In genomic region chr9:33817327-33818166, GRCh38 we compare ENCODE assay signal across 8 cellular contexts. TPM values are rescaled to one million over a fixed set of nuclear protein-coding genes. Genes with fewer than 3 reads are reported as not detected.
DNase-seq lines count a peak whose midpoint lies in the region; ATAC-seq and TF ChIP-seq lines count a peak whose summit lies in the region.

No MANE protein-coding gene starts in this region.

- ATAC-seq in GM19324 (IDR thresholded peaks at IDR 0.05; ENCODE audit: low FRiP score, unreplicated experiment) (peak; percentile 35), HG03571 (IDR thresholded peaks at IDR 0.05; ENCODE audit: unreplicated experiment) (peak; percentile 14), Right ventricle myocardium inferior (peak; percentile 37)

- H3K27ac ChIP-seq in CD8-positive, alpha-beta memory T cell (ENCODE audit: low read depth, low read length), result peak overlapping the region; percentile 63
- H3K27ac ChIP-seq in parathyroid adenoma (peak overlapping the region; percentile 79), urinary bladder (ENCODE audit: low read depth) (peak overlapping the region; percentile 98)

- no peaks in the 10 kb centered on the region for H3K27me3 Mint-ChIP-seq in CD8-positive, alpha-beta memory T cell
- H3K27me3 Mint-ChIP-seq in activated naive CD8-positive, alpha-beta T cell, result no peaks in the 10 kb centered on the region

- under 1% methylated on average over 81 of the region's 81 CpGs for WGBS in urinary bladder

- TF ChIP-seq CTCF in parathyroid adenoma (IDR thresholded peaks at IDR 0.05), result no peak

- intact Hi-C loops in Right ventricle myocardium inferior (cut with DNase I), result loop anchor here (5.0 to 10.0 kb wide), 2 partner anchors 227 to 435 kb away; partner anchors contain the start of gene UBAP2

- peak overlapping the region; percentile 90 for H3K4me2 ChIP-seq in parathyroid adenoma (ENCODE audit: low read length)

- peak overlapping the region; percentile 91 to 100 (median 96) for H3K4me3 Mint-ChIP-seq in CD8-positive, alpha-beta memory T cell
- peak overlapping the region; percentile 97 for H3K4me3 Mint-ChIP-seq in activated naive CD8-positive, alpha-beta T cell

- peak overlapping the region; percentile 71 for H3K4me3 ChIP-seq in CD8-positive, alpha-beta memory T cell (ENCODE audit: low read length)
- H3K4me3 ChIP-seq in parathyroid adenoma (ENCODE audit: low read depth, low read length) (peak overlapping the region; percentile 82), urinary bladder (ENCODE audit: low read depth, low read length) (peak overlapping the region; percentile 88)

- no peaks in the 10 kb centered on the region for H3K9me3 ChIP-seq in CD8-positive, alpha-beta memory T cell (ENCODE audit: low read length)
- H3K9me3 ChIP-seq in parathyroid adenoma (ENCODE audit: control insufficient read depth, low read length), result no peaks in the 10 kb centered on the region

- POLR2A ChIA-PET in CD8-positive, alpha-beta memory T cell (lab: Charles Lee), result no interaction called here

- H3K4me1 ChIP-seq in CD8-positive, alpha-beta memory T cell (ENCODE audit: insufficient read depth, low read length), result peaks cover 33% of the 10 kb centered on the region
- H3K4me1 ChIP-seq in parathyroid adenoma (peaks cover 2% of the 10 kb centered on the region), urinary bladder (ENCODE audit: insufficient read depth) (no peaks in the 10 kb centered on the region)

- no peaks in the 10 kb centered on the region for H3K9me3 Mint-ChIP-seq in CD8-positive, alpha-beta memory T cell
- H3K9me3 Mint-ChIP-seq in activated naive CD8-positive, alpha-beta T cell (ENCODE audit: low read depth), result no peaks in the 10 kb centered on the region

- no peaks in the 10 kb centered on the region for H3K27me3 ChIP-seq in CD8-positive, alpha-beta memory T cell (ENCODE audit: insufficient read depth, low read length, poor library complexity, severe bottlenecking)
- H3K27me3 ChIP-seq in parathyroid adenoma (ENCODE audit: control insufficient read depth, insufficient read depth, low read length), result no peaks in the 10 kb centered on the region

- peak overlapping the region; percentile 89 for H3K9ac ChIP-seq in parathyroid adenoma

- no peaks in the 10 kb centered on the region for H3K36me3 ChIP-seq in CD8-positive, alpha-beta memory T cell (ENCODE audit: insufficient read depth, low read length)
- H3K36me3 ChIP-seq in parathyroid adenoma (ENCODE audit: control insufficient read depth, insufficient read depth, low read length) (no peaks in the 10 kb centered on the region), urinary bladder (ENCODE audit: insufficient read depth) (no peaks in the 10 kb centered on the region)

- H3K4me1 Mint-ChIP-seq in CD8-positive, alpha-beta memory T cell, result peaks cover 38 to 58% (median 56%) of the 10 kb centered on the region in 3 donors
- H3K4me1 Mint-ChIP-seq in activated naive CD8-positive, alpha-beta T cell (ENCODE audit: low read depth), result peaks cover 56% of the 10 kb centered on the region

- H3K36me3 Mint-ChIP-seq in CD8-positive, alpha-beta memory T cell, result peaks cover 0 to 6% (median 0%) of the 10 kb centered on the region in 3 donors
- H3K36me3 Mint-ChIP-seq in activated naive CD8-positive, alpha-beta T cell, result peaks cover 2% of the 10 kb centered on the region

- H2AFZ ChIP-seq in parathyroid adenoma, result peak overlapping the region; percentile 77

- CTCF ChIA-PET in CD8-positive, alpha-beta memory T cell (lab: Charles Lee), result interaction anchor here (0.9 kb wide), 1 partner anchor 80 kb away, joined by 4 read pairs; no protein-coding TSS in a partner anchor

- peak overlapping the region in 7 of 8 donors; percentile 50 to 100 (median 84) for H3K27ac Mint-ChIP-seq in CD8-positive, alpha-beta memory T cell
- no peak overlapping the region for H3K27ac Mint-ChIP-seq in activated naive CD8-positive, alpha-beta T cell

- H3K79me2 ChIP-seq in parathyroid adenoma, result peaks cover 8% of the 10 kb centered on the region

- peak; percentile 29 to 66 (median 48) for DNase-seq in CD8-positive, alpha-beta memory T cell
- peak; percentile 67 for DNase-seq in SK-MEL-5 (ENCODE audit: low read depth, low spot score)
- peak; percentile 84 for DNase-seq in Right ventricle myocardium inferior (ENCODE audit: missing footprints)

- in situ Hi-C loops in SK-MEL-5 (cut with HindIII; ENCODE audit: low pct_unique_long_range_greater_than_20kb, low sequenced_read_pairs), result no loop called here

RNA-seq across cellular contexts. Expression of gene UBE2R2, which starts 0.6 kb away (rescaled TPM):
- 10 to 100 TPM; 28.8 to 30.3 TPM for total RNA-seq in CD8-positive, alpha-beta memory T cell
- 18.0 TPM for polyA plus RNA-seq in CD8-positive, alpha-beta memory T cell
- 12.2 and 12.5 TPM in 2 replicates for total RNA-seq in SK-MEL-5 (2014; rRNA removed; shearing (Covaris generic))
- polyA plus RNA-seq in SK-MEL-5 (2015; cell fraction: cytosol; rRNA removed), result 22.8 and 26.8 TPM in 2 replicates
- 5.1 and 7.6 TPM in 2 replicates for polyA plus RNA-seq in SK-MEL-5 (2015; cell fraction: nucleus; rRNA removed)
- 44.0 TPM for total RNA-seq in Right ventricle myocardium inferior
- total RNA-seq in urinary bladder, result 24.2 TPM
- polyA plus RNA-seq in urinary bladder, result 27.3 TPM

RNA-seq across cellular contexts. Expression of gene PRSS3, which starts 22.2 kb away (rescaled TPM):
- under 1 TPM; 0.72 to 0.84 TPM for total RNA-seq in CD8-positive, alpha-beta memory T cell
- polyA plus RNA-seq in CD8-positive, alpha-beta memory T cell, result not detected
- total RNA-seq in SK-MEL-5 (2014; rRNA removed; shearing (Covaris generic)), result not detected in 2 replicates
- polyA plus RNA-seq in SK-MEL-5 (2015; cell fraction: cytosol; rRNA removed), result not detected in 2 replicates
- not detected in 2 replicates for polyA plus RNA-seq in SK-MEL-5 (2015; cell fraction: nucleus; rRNA removed)
- total RNA-seq in Right ventricle myocardium inferior, result not detected
- not detected for total RNA-seq in urinary bladder
- 1.9 TPM for polyA plus RNA-seq in urinary bladder

Comparison
In these comparisons a context has a peak if more than half of its experiments do, and no peak if none do; other contexts are left out.
1. Peak in every context shown above with its lines: DNase-seq, ATAC-seq, H3K4me3 ChIP-seq and H3K27ac ChIP-seq.